ENCODE assay signal across 10 cellular contexts in genomic region chrX:150696836-150697235, GRCh38. TPM values are rescaled to one million over a fixed set of nuclear protein-coding genes. Genes with fewer than 3 reads are reported as not detected.
A peak's percentile ranks its signal among the peaks of the same experiment; 100 is the strongest.
DNase-seq lines count a peak whose midpoint lies in the region; ATAC-seq lines count a peak whose summit lies in the region.
"Had no signal": no experiment of that assay in that cellular context is flagged by ENCODE, and none has a peak within 500 bp of the region (broad histone marks: within the 10 kb centered on the region; RNA-seq: fewer than 3 reads in every experiment).

No MANE protein-coding gene starts in this region.

- no peaks in the 10 kb centered on the region for H3K27me3 Mint-ChIP-seq in naive thymus-derived CD4-positive, alpha-beta T cell

- H3K4me1 ChIP-seq in naive thymus-derived CD4-positive, alpha-beta T cell (ENCODE audit: control insufficient read depth in 2 of 2, insufficient read depth in 2 of 2, low read length in 2 of 2): peaks cover 23 to 24% of the 10 kb centered on the region in 2 donors

- peaks cover 0 to 11% (median 5%) of the 10 kb centered on the region in 5 donors for H3K36me3 Mint-ChIP-seq in naive thymus-derived CD4-positive, alpha-beta T cell

- POLR2A ChIA-PET in naive thymus-derived CD4-positive, alpha-beta T cell (lab: Charles Lee): interaction anchor here (1.0 to 1.1 kb wide), 2 partner anchors 9 to 13 kb away, joined by 3 to 4 read pairs; no protein-coding TSS in a partner anchor

- intact Hi-C loops in naive thymus-derived CD4-positive, alpha-beta T cell (cut with micrococcal nuclease): loop anchor here in 1 of 2 donors (1.0 to 10.0 kb wide), 5 partner anchors 19 to 1192 kb away; partner anchors contain the start of genes EOLA1, EOLA2, HSFX3 and IDS

- no peak overlapping the region for H3K4me3 ChIP-seq in naive thymus-derived CD4-positive, alpha-beta T cell (ENCODE audit: low read length)
- H3K4me3 ChIP-seq: lower lobe of right lung, thyroid gland had no signal

- peak overlapping the region; percentile 80 for H3K27ac ChIP-seq in naive thymus-derived CD4-positive, alpha-beta T cell (ENCODE audit: low read depth, low read length)
- H3K27ac ChIP-seq: lower lobe of right lung, thyroid gland had no signal

- H3K27ac Mint-ChIP-seq in naive thymus-derived CD4-positive, alpha-beta T cell: peak overlapping the region in 8 of 9 donors; percentile 28 to 97 (median 68)

- CTCF ChIA-PET in naive thymus-derived CD4-positive, alpha-beta T cell (lab: Charles Lee): no interaction called here

- no peaks in the 10 kb centered on the region for H3K36me3 ChIP-seq in naive thymus-derived CD4-positive, alpha-beta T cell (ENCODE audit: control insufficient read depth in 2 of 3, insufficient read depth in 3 of 3, low read length in 3 of 3)
- H3K36me3 ChIP-seq: lower lobe of right lung, thyroid gland had no signal

- DNase-seq in NOMO-1 treated with DMSO at 0.1 percent for 48 hours (lab: John Stamatoyannopoulos, UW; ENCODE audit: unreplicated experiment): peak; percentile 27
- no peak for DNase-seq in NOMO-1 treated with dmso at 0.1 percent for 144 hours (lab: John Stamatoyannopoulos, UW; ENCODE audit: unreplicated experiment)
- peak; percentile 22 for DNase-seq in GF-D8 (lab: John Stamatoyannopoulos, UW)
- peak; percentile 26 to 35 for DNase-seq in activated CD4-positive, alpha-beta T cell treated with anti-CD3 and anti-CD28 coated beads, Interleukin-2, amount 50 U/mL, for 48 hours
- DNase-seq in naive thymus-derived CD4-positive, alpha-beta T cell: peak in 1 of 9 donors; percentile 8
- no peak for DNase-seq in ecto neural progenitor cell (ENCODE audit: low spot score)
- DNase-seq: lower lobe of right lung, thyroid gland had no signal

- H3K4me1 Mint-ChIP-seq in naive thymus-derived CD4-positive, alpha-beta T cell: peaks cover 18 to 60% (median 51%) of the 10 kb centered on the region in 7 donors

- no peaks in the 10 kb centered on the region for H3K9me3 ChIP-seq in naive thymus-derived CD4-positive, alpha-beta T cell (ENCODE audit: control insufficient read depth in 2 of 3, low read length in 3 of 3)
- H3K9me3 ChIP-seq: lower lobe of right lung, thyroid gland had no signal

- H3K4me3 Mint-ChIP-seq in naive thymus-derived CD4-positive, alpha-beta T cell: peak overlapping the region; percentile 53 to 95 (median 75)

- ATAC-seq in naive thymus-derived CD4-positive, alpha-beta T cell: no peak
- ATAC-seq in HG02588 (IDR thresholded peaks at IDR 0.05; ENCODE audit: unreplicated experiment) (no peak), GM18867 (IDR thresholded peaks at IDR 0.05; ENCODE audit: unreplicated experiment) (no peak)

- H3K9me3 Mint-ChIP-seq in naive thymus-derived CD4-positive, alpha-beta T cell: no peaks in the 10 kb centered on the region

- H3K27me3 ChIP-seq in naive thymus-derived CD4-positive, alpha-beta T cell (ENCODE audit: control insufficient read depth in 2 of 2, insufficient read depth in 2 of 2, low read length in 2 of 2): no peaks in the 10 kb centered on the region
- H3K27me3 ChIP-seq: thyroid gland had no signal

RNA-seq across cellular contexts. Expression of gene MTMR1, which starts 3.6 kb away (rescaled TPM):
- 10 to 100 TPM; 37.0 to 53.1 (median 42.1) TPM for total RNA-seq in naive thymus-derived CD4-positive, alpha-beta T cell
- polyA plus RNA-seq in naive thymus-derived CD4-positive, alpha-beta T cell: 10 to 100 TPM; 11.3 to 24.8 TPM

Comparison
In these comparisons a context has a peak if more than half of its experiments do, and no peak if none do; other contexts are left out.
1. DNase-seq: peak in NOMO-1 treated with DMSO at 0.1 percent for 48 hours (single experiment), GF-D8 (single experiment) and activated CD4-positive, alpha-beta T cell treated with anti-CD3 and anti-CD28 coated beads, Interleukin-2, amount 50 U/mL, for 48 hours (2 of 2); none in NOMO-1 treated with dmso at 0.1 percent for 144 hours (single experiment) and ecto neural progenitor cell (single experiment).